In the genomic region with DNA sequence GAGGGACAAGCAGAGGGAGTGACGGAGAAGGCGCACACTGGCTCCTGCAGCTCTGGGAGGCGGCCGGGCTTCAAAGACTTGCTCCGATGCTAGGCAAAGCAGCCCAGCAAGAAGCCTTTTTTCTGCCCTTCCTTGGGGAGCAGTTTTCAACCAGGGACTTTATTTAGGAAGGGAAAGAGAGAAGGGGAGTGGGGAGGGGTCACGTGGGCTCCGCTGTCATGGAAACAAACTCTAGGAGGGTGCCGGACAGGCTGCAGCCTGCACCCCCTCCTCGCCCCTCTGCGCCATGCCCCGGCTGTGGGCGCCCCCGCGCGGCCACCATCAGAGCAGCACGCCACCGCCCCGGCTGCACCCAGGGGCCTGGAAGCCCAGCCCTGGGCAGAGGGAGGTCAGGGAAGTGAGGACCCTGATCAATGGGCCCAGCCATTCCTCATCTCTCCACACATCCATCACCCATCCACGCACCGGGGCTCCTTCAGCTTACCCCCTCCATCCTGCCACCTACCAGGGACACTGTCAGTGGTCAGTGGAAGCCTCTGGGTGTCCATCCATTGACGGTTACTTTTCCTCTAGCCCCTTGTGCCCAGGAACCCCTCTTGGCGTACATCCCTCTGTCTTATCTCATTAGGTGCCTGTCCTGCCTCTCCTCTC, we compare ENCODE assay signal across 8 cellular contexts.
DNase-seq lines count a peak whose midpoint lies in the region; ATAC-seq and TF ChIP-seq lines count a peak whose summit lies in the region.

No MANE protein-coding gene starts in this region.

- POLR2A ChIA-PET in Panc1 (lab: Charles Lee), result no interaction called here

- TF ChIP-seq POLR2A in gastroesophageal sphincter (IDR thresholded peaks at IDR 0.05), result no peak

- peak overlapping the region; percentile 12 for H3K4me2 ChIP-seq in parathyroid adenoma (ENCODE audit: low read length)

- intact Hi-C loops in Panc1 (cut with micrococcal nuclease; ENCODE audit: unreplicated experiment) (loop anchor here (2.0 to 10.0 kb wide), 3 partner anchors 82 to 928 kb away; partner anchors contain the start of gene MDGA1), tibial artery (cut with DNase I; ENCODE audit: low total_unique reads) (no loop called here)

- H3K9me3 ChIP-seq in Panc1 (ENCODE audit: control insufficient read depth, insufficient read depth, low read depth, low read length) (no peaks in the 10 kb centered on the region), gastroesophageal sphincter (no peaks in the 10 kb centered on the region), parathyroid adenoma (ENCODE audit: control insufficient read depth, low read length) (no peaks in the 10 kb centered on the region), tibial artery (no peaks in the 10 kb centered on the region)

- H3K36me3 ChIP-seq in Panc1 (ENCODE audit: control insufficient read depth, insufficient read depth, low read length) (no peaks in the 10 kb centered on the region), gastroesophageal sphincter (no peaks in the 10 kb centered on the region), parathyroid adenoma (ENCODE audit: control insufficient read depth, insufficient read depth, low read length) (no peaks in the 10 kb centered on the region), tibial artery (no peaks in the 10 kb centered on the region)

- CTCF ChIA-PET in Panc1 (lab: Charles Lee), result interaction anchor here (0.6 to 2.1 kb wide), 9 partner anchors 11 to 126 kb away, joined by 3 to 18 read pairs (median 4); no protein-coding TSS in a partner anchor

- DNase-seq in DMS79 treated with DMSO at 0.1 percent for 48 hours (lab: John Stamatoyannopoulos, UW) (peak; percentile 45), DMS79 (lab: John Stamatoyannopoulos, UW) (no peak), Panc1 (ENCODE audit: low read depth, low spot score) (no peak), tibial artery (no peak)
- peak; percentile 47 for DNase-seq in activated effector memory CD4-positive, alpha-beta T cell treated with Interleukin-2 at 50 U/mL for 16 hours

- H3K27ac ChIP-seq in Panc1 (ENCODE audit: low read length) (peak overlapping the region; percentile 85), gastroesophageal sphincter (no peak overlapping the region), parathyroid adenoma (no peak overlapping the region), tibial artery (no peak overlapping the region)

- H3K9ac ChIP-seq in parathyroid adenoma, result no peak overlapping the region

- no TSS peak for BruUV-seq in Panc1 (replicated peaks; lab: Mats Ljungman, UMichigan)

- H3K79me2 ChIP-seq in parathyroid adenoma, result no peaks in the 10 kb centered on the region

- peak overlapping the region; percentile 32 to 65 for H3K4me3 ChIP-seq in Panc1 (ENCODE audit: low read depth in 2 of 2, low read length in 2 of 2)
- peak overlapping the region; percentile 12 to 44 for H3K4me3 ChIP-seq in gastroesophageal sphincter
- peak overlapping the region; percentile 5 for H3K4me3 ChIP-seq in parathyroid adenoma (ENCODE audit: low read depth, low read length)
- H3K4me3 ChIP-seq in tibial artery, result peak overlapping the region; percentile 22 to 28

- H2AFZ ChIP-seq in parathyroid adenoma, result peak overlapping the region; percentile 75

- in situ Hi-C loops in Panc1 (cut with HindIII; ENCODE audit: low pct_unique_long_range_greater_than_20kb, low sequenced_read_pairs), result no loop called here

- H3K27me3 ChIP-seq in Panc1 (ENCODE audit: control insufficient read depth, insufficient read depth, low read length) (no peaks in the 10 kb centered on the region), gastroesophageal sphincter (peaks cover 68% of the 10 kb centered on the region), parathyroid adenoma (ENCODE audit: control insufficient read depth, insufficient read depth, low read length) (no peaks in the 10 kb centered on the region), tibial artery (peaks cover 0 to 40% of the 10 kb centered on the region in 2 donors)

- no peak for TF ChIP-seq EP300 in gastroesophageal sphincter (IDR thresholded peaks at IDR 0.05)

- TF ChIP-seq CTCF in Panc1 (IDR thresholded peaks at IDR 0.05), result peak; percentile 97
- TF ChIP-seq CTCF in gastroesophageal sphincter (IDR thresholded peaks at IDR 0.05), result peak in 3 of 4 experiments; percentile 64 to 89 (median 74)
- TF ChIP-seq CTCF in parathyroid adenoma (IDR thresholded peaks at IDR 0.05), result peak; percentile 81
- peak; percentile 54 to 72 for TF ChIP-seq CTCF in tibial artery (IDR thresholded peaks at IDR 0.05)

- 39 to 50% methylated on average over 3 to 4 of the region's 22 CpGs for WGBS in gastroesophageal sphincter (ENCODE audit: low coverage in 1 of 2), 2 donors

- H3K4me1 ChIP-seq in Panc1 (ENCODE audit: control insufficient read depth, insufficient read depth, low read length) (peaks cover 40% of the 10 kb centered on the region), gastroesophageal sphincter (peaks cover 0 to 12% (median 7%) of the 10 kb centered on the region in 3 donors), parathyroid adenoma (no peaks in the 10 kb centered on the region), tibial artery (peaks cover 0 to 22% (median 10%) of the 10 kb centered on the region in 4 donors)

- ATAC-seq in HG03460 (IDR thresholded peaks at IDR 0.05; ENCODE audit: unreplicated experiment) (peak; percentile 40), Panc1 (peak; percentile 93), gastroesophageal sphincter (peak; percentile 69)

Comparison
In these comparisons a context has a peak if more than half of its experiments do, and no peak if none do; other contexts are left out.
1. DNase-seq: peak in DMS79 treated with DMSO at 0.1 percent for 48 hours (single experiment) and activated effector memory CD4-positive, alpha-beta T cell treated with Interleukin-2 at 50 U/mL for 16 hours (single experiment); none in DMS79 (single experiment), Panc1 (single experiment) and tibial artery (0 of 2).
2. ATAC-seq: peak in every context shown above with its lines; median percentile 93 in Panc1; 69 in gastroesophageal sphincter; 40 in HG03460.
3. Peak in every context shown above with its lines, with median percentiles within 50 percentile points of each other: H3K4me3 ChIP-seq and CTCF ChIP-seq.